ENCODE assay signal across 36 cellular contexts in genomic region chr2:14074691-14075090, GRCh38.
"Had no signal": no experiment of that assay in that cellular context is flagged by ENCODE, and none has a peak within 500 bp of the region (broad histone marks: within the 10 kb centered on the region; RNA-seq: fewer than 3 reads in every experiment).

No MANE protein-coding gene starts in this region.

- H3K27me3 Mint-ChIP-seq: activated CD4-positive, alpha-beta memory T cell treated with anti-CD3 and anti-CD28 coated beads, Interleukin-2, amount 10 ng/mL, durations not matched to agents 7 days and 5 days; activated CD4-positive, alpha-beta T cell treated with anti-CD3 and anti-CD28 coated beads for 36 hours; activated CD4-positive, alpha-beta T cell treated with anti-CD3 and anti-CD28 coated beads, Interleukin-2, amount 10 ng/mL, durations not matched to agents 7 days and 5 days; activated CD8-positive, alpha-beta memory T cell treated with anti-CD3 and anti-CD28 coated beads, Interleukin-2, amount 10 ng/mL, durations not matched to agents 7 days and 5 days; activated naive CD4-positive, alpha-beta T cell treated with anti-CD3 and anti-CD28 coated beads, Interleukin-2, amount 10 ng/mL, durations not matched to agents 7 days and 5 days; activated naive CD4-positive, alpha-beta T cell treated with anti-CD3 and anti-CD28 coated beads, Interleukin-2, amount 50 U/mL, for 24 hours; activated naive CD8-positive, alpha-beta T cell; activated naive CD8-positive, alpha-beta T cell treated with anti-CD3 and anti-CD28 coated beads, Interleukin-2, amount 10 ng/mL, durations not matched to agents 7 days and 5 days; activated naive CD8-positive, alpha-beta T cell treated with anti-CD3 and anti-CD28 coated beads, Interleukin-2, amount 50 U/mL, for 24 hours; activated T-cell treated with anti-CD3 and anti-CD28 coated beads, Interleukin-2, amount 50 U/mL, for 24 hours; brain; central memory CD8-positive, alpha-beta T cell had no signal

- ATAC-seq: activated CD4-positive, alpha-beta T cell treated with anti-CD3 and anti-CD28 coated beads for 36 hours; activated CD4-positive, CD25-positive, alpha-beta regulatory T cell treated with anti-CD3 and anti-CD28 coated beads, Interleukin-2, amount 50 U/mL, for 24 hours; activated CD8-positive, alpha-beta memory T cell treated with anti-CD3 and anti-CD28 coated beads, Interleukin-2, amount 10 ng/mL, durations not matched to agents 7 days and 5 days; activated CD8-positive, alpha-beta T cell treated with anti-CD3 and anti-CD28 coated beads, Interleukin-2, amount 10 ng/mL, durations not matched to agents 7 days and 5 days; activated naive CD8-positive, alpha-beta T cell treated with anti-CD3 and anti-CD28 coated beads, Interleukin-2, amount 50 U/mL, for 24 hours; WTC11 had no signal

- H3K9me3 ChIP-seq: ascending aorta had no signal

- H3K9me3 Mint-ChIP-seq: activated naive CD8-positive, alpha-beta T cell treated with anti-CD3 and anti-CD28 coated beads, Interleukin-2, amount 10 ng/mL, durations not matched to agents 7 days and 5 days; brain; central memory CD8-positive, alpha-beta T cell had no signal

- H3K27me3 ChIP-seq: ascending aorta, cardiac muscle cell had no signal

- H3K4me3 ChIP-seq: ascending aorta, cardiac muscle cell had no signal

- H3K27ac ChIP-seq: ascending aorta, cardiac muscle cell, WERI-Rb-1 had no signal

- H3K36me3 ChIP-seq: ascending aorta, cardiac muscle cell, WERI-Rb-1 had no signal

- H3K27ac Mint-ChIP-seq: activated CD4-positive, alpha-beta memory T cell treated with anti-CD3 and anti-CD28 coated beads, Interleukin-2, amount 10 ng/mL, durations not matched to agents 7 days and 5 days; activated CD4-positive, alpha-beta T cell treated with anti-CD3 and anti-CD28 coated beads for 36 hours; activated CD4-positive, alpha-beta T cell treated with anti-CD3 and anti-CD28 coated beads, Interleukin-2, amount 10 ng/mL, durations not matched to agents 7 days and 5 days; activated CD8-positive, alpha-beta memory T cell treated with anti-CD3 and anti-CD28 coated beads, Interleukin-2, amount 10 ng/mL, durations not matched to agents 7 days and 5 days; activated CD8-positive, alpha-beta T cell treated with anti-CD3 and anti-CD28 coated beads, Interleukin-2, amount 10 ng/mL, durations not matched to agents 7 days and 5 days; activated naive CD4-positive, alpha-beta T cell treated with anti-CD3 and anti-CD28 coated beads, Interleukin-2, amount 10 ng/mL, durations not matched to agents 7 days and 5 days; activated naive CD4-positive, alpha-beta T cell treated with anti-CD3 and anti-CD28 coated beads, Interleukin-2, amount 50 U/mL, for 24 hours; activated naive CD8-positive, alpha-beta T cell; activated naive CD8-positive, alpha-beta T cell treated with anti-CD3 and anti-CD28 coated beads, Interleukin-2, amount 10 ng/mL, durations not matched to agents 7 days and 5 days; activated naive CD8-positive, alpha-beta T cell treated with anti-CD3 and anti-CD28 coated beads, Interleukin-2, amount 50 U/mL, for 24 hours; activated T-cell treated with anti-CD3 and anti-CD28 coated beads, Interleukin-2, amount 50 U/mL, for 24 hours; activated T-helper 2 cell treated with anti-CD3 and anti-CD28 coated beads, Interferon-gamma antibody, Interleukin-2, Interleukin-4, amounts not matched to agents 10 μg/mL and 5 μg/mL and 100 μg/mL, durations not matched to agents 14 hours and 24 hours and 36 hours; brain; T-helper 2 cell treated with Interferon-gamma antibody and Interleukin-4, amounts not matched to agents 5 μg/mL and 100 μg/mL, for 36 hours; WTC11 had no signal

- H3K4me1 ChIP-seq: ascending aorta had no signal

- DNase-seq: activated CD4-positive, alpha-beta memory T cell treated with anti-CD3 and anti-CD28 coated beads, Interleukin-2, amount 10 ng/mL, durations not matched to agents 7 days and 5 days; activated CD4-positive, alpha-beta T cell treated with anti-CD3 and anti-CD28 coated beads for 1 hour; activated CD4-positive, alpha-beta T cell treated with anti-CD3 and anti-CD28 coated beads for 36 hours; activated CD4-positive, alpha-beta T cell treated with anti-CD3 and anti-CD28 coated beads for 48 hours; activated CD4-positive, alpha-beta T cell treated with anti-CD3 and anti-CD28 coated beads, Interleukin-2, amount 10 ng/mL, durations not matched to agents 7 days and 5 days; activated CD4-positive, alpha-beta T cell treated with anti-CD3 and anti-CD28 coated beads, Interleukin-2, amount 50 U/mL, for 48 hours; activated CD4-positive, CD25-positive, alpha-beta regulatory T cell; activated CD8-positive, alpha-beta memory T cell treated with anti-CD3 and anti-CD28 coated beads for 24 hours; activated CD8-positive, alpha-beta memory T cell treated with anti-CD3 and anti-CD28 coated beads, Interleukin-2, amount 10 ng/mL, durations not matched to agents 7 days and 5 days; activated CD8-positive, alpha-beta memory T cell treated with anti-CD3 and anti-CD28 coated beads, Interleukin-2, amount 50 U/mL, for 48 hours; activated CD8-positive, alpha-beta T cell treated with anti-CD3 and anti-CD28 coated beads, Interleukin-2, amount 10 ng/mL, durations not matched to agents 7 days and 5 days; activated effector memory CD4-positive, alpha-beta T cell treated with Interleukin-2 at 50 U/mL for 16 hours; activated gamma-delta T cell; activated naive CD4-positive, alpha-beta T cell treated with anti-CD3 and anti-CD28 coated beads, Interleukin-2, amount 10 ng/mL, durations not matched to agents 7 days and 5 days; activated naive CD4-positive, alpha-beta T cell treated with Interleukin-2 at 50 U/mL for 16 hours; activated naive CD8-positive, alpha-beta T cell treated with anti-CD3 and anti-CD28 coated beads, Interleukin-2, amount 10 ng/mL, durations not matched to agents 7 days and 5 days; activated naive CD8-positive, alpha-beta T cell treated with anti-CD3 and anti-CD28 coated beads, Interleukin-2, amount 50 U/mL, for 24 hours; activated T-cell treated with anti-CD3 and anti-CD28 coated beads, Interleukin-2, amount 50 U/mL, for 24 hours; activated T-cell treated with anti-CD3 and anti-CD28 coated beads, Interleukin-2, amount 50 U/mL, for 48 hours; amygdala; anterior cingulate cortex; caudate nucleus; cerebellar nuclear complex; T-helper 2 cell; T-helper 9 cell; WERI-Rb-1 had no signal

- H3K4me1 Mint-ChIP-seq: activated CD4-positive, alpha-beta memory T cell treated with anti-CD3 and anti-CD28 coated beads, Interleukin-2, amount 10 ng/mL, durations not matched to agents 7 days and 5 days; activated CD4-positive, alpha-beta T cell treated with anti-CD3 and anti-CD28 coated beads for 36 hours; activated CD4-positive, alpha-beta T cell treated with anti-CD3 and anti-CD28 coated beads, Interleukin-2, amount 10 ng/mL, durations not matched to agents 7 days and 5 days; activated CD8-positive, alpha-beta memory T cell treated with anti-CD3 and anti-CD28 coated beads, Interleukin-2, amount 10 ng/mL, durations not matched to agents 7 days and 5 days; activated naive CD4-positive, alpha-beta T cell treated with anti-CD3 and anti-CD28 coated beads, Interleukin-2, amount 10 ng/mL, durations not matched to agents 7 days and 5 days; activated naive CD4-positive, alpha-beta T cell treated with anti-CD3 and anti-CD28 coated beads, Interleukin-2, amount 50 U/mL, for 24 hours; activated naive CD8-positive, alpha-beta T cell treated with anti-CD3 and anti-CD28 coated beads, Interleukin-2, amount 10 ng/mL, durations not matched to agents 7 days and 5 days; activated naive CD8-positive, alpha-beta T cell treated with anti-CD3 and anti-CD28 coated beads, Interleukin-2, amount 50 U/mL, for 24 hours; brain; central memory CD8-positive, alpha-beta T cell had no signal

- H3K4me3 Mint-ChIP-seq: activated CD4-positive, alpha-beta memory T cell treated with anti-CD3 and anti-CD28 coated beads, Interleukin-2, amount 10 ng/mL, durations not matched to agents 7 days and 5 days; activated CD4-positive, alpha-beta T cell treated with anti-CD3 and anti-CD28 coated beads for 36 hours; activated CD4-positive, alpha-beta T cell treated with anti-CD3 and anti-CD28 coated beads, Interleukin-2, amount 10 ng/mL, durations not matched to agents 7 days and 5 days; activated CD8-positive, alpha-beta memory T cell treated with anti-CD3 and anti-CD28 coated beads, Interleukin-2, amount 10 ng/mL, durations not matched to agents 7 days and 5 days; activated CD8-positive, alpha-beta T cell treated with anti-CD3 and anti-CD28 coated beads, Interleukin-2, amount 10 ng/mL, durations not matched to agents 7 days and 5 days; activated naive CD4-positive, alpha-beta T cell treated with anti-CD3 and anti-CD28 coated beads, Interleukin-2, amount 10 ng/mL, durations not matched to agents 7 days and 5 days; activated naive CD4-positive, alpha-beta T cell treated with anti-CD3 and anti-CD28 coated beads, Interleukin-2, amount 50 U/mL, for 24 hours; activated naive CD8-positive, alpha-beta T cell; activated naive CD8-positive, alpha-beta T cell treated with anti-CD3 and anti-CD28 coated beads, Interleukin-2, amount 10 ng/mL, durations not matched to agents 7 days and 5 days; activated naive CD8-positive, alpha-beta T cell treated with anti-CD3 and anti-CD28 coated beads, Interleukin-2, amount 50 U/mL, for 24 hours; activated T-cell treated with anti-CD3 and anti-CD28 coated beads, Interleukin-2, amount 50 U/mL, for 24 hours; brain; central memory CD8-positive, alpha-beta T cell; T-helper 2 cell treated with Interferon-gamma antibody and Interleukin-4, amounts not matched to agents 5 μg/mL and 100 μg/mL, for 36 hours; WTC11 had no signal

- H3K36me3 Mint-ChIP-seq: activated CD8-positive, alpha-beta memory T cell treated with anti-CD3 and anti-CD28 coated beads, Interleukin-2, amount 10 ng/mL, durations not matched to agents 7 days and 5 days; activated naive CD4-positive, alpha-beta T cell treated with anti-CD3 and anti-CD28 coated beads, Interleukin-2, amount 10 ng/mL, durations not matched to agents 7 days and 5 days; activated naive CD4-positive, alpha-beta T cell treated with anti-CD3 and anti-CD28 coated beads, Interleukin-2, amount 50 U/mL, for 24 hours; activated naive CD8-positive, alpha-beta T cell; activated naive CD8-positive, alpha-beta T cell treated with anti-CD3 and anti-CD28 coated beads, Interleukin-2, amount 10 ng/mL, durations not matched to agents 7 days and 5 days; brain; WTC11 had no signal
